13 cellular contexts compared by ENCODE assay signal in the genomic region with DNA sequence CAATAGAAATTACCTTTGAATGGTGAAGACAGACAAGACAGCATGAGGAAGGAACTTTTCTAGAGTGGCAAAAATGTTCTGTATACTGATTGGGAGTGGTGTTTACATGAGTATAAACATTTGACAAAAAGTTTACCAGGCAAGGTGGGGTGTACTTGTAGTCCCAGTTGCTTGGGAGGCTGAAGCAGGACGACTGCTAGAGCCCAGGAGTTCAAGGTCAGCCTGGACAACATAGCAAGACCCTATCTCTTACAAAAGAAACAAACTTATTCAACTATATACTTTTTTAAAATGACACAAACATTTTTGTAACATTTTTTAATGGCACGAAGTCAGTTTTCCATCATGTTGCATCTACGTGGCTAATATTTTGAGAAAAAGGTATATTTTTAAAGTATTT.
"Had no signal": no experiment of that assay in that cellular context is flagged by ENCODE, and none has a peak within 500 bp of the region (broad histone marks: within the 10 kb centered on the region; RNA-seq: fewer than 3 reads in every experiment).

No MANE protein-coding gene starts in this region.

- DNase-seq: activated CD4-positive, alpha-beta memory T cell treated with anti-CD3 and anti-CD28 coated beads, Interleukin-2, amount 10 ng/mL, durations not matched to agents 7 days and 5 days; activated CD4-positive, alpha-beta T cell treated with anti-CD3 and anti-CD28 coated beads for 4 hours; activated effector memory CD4-positive, alpha-beta T cell treated with Interleukin-2 at 50 U/mL for 16 hours; activated naive CD4-positive, alpha-beta T cell treated with anti-CD3 and anti-CD28 coated beads, Interleukin-2, amount 50 U/mL, for 16 hours; activated T-cell treated with anti-CD3 and anti-CD28 coated beads, Interleukin-2, amount 50 U/mL, for 24 hours; brain microvascular endothelial cell; dermis blood vessel endothelial cell; SJCRH30; stimulated activated CD4-positive, alpha-beta T cell treated with anti-CD3 and anti-CD28 coated beads, Interleukin-2, amount 100 ng/mL, for 48 hours; stimulated activated naive B cell treated with anti-CD40 and anti-IgM and Interleukin-4, amounts not matched to agents 10 μg/mL and 1 μg/mL and 100 μg/mL, for 72 hours had no signal

- H3K27me3 ChIP-seq: brain microvascular endothelial cell, ovary, SJCRH30 had no signal

- H3K27ac ChIP-seq: brain microvascular endothelial cell, SJCRH30 had no signal

- ATAC-seq: stimulated activated naive B cell treated with anti-CD40 and anti-IgM and Interleukin-4, amounts not matched to agents 10 μg/mL and 1 μg/mL and 100 μg/mL, for 72 hours; WTC11 had no signal

- H3K4me3 ChIP-seq: lung, ovary, SJCRH30 had no signal

- H3K9me3 ChIP-seq: ovary, SJCRH30 had no signal

- H3K36me3 ChIP-seq: brain microvascular endothelial cell, ovary, SJCRH30 had no signal
